Comparison of ENCODE assay signal across 7 cellular contexts in the genomic region with DNA sequence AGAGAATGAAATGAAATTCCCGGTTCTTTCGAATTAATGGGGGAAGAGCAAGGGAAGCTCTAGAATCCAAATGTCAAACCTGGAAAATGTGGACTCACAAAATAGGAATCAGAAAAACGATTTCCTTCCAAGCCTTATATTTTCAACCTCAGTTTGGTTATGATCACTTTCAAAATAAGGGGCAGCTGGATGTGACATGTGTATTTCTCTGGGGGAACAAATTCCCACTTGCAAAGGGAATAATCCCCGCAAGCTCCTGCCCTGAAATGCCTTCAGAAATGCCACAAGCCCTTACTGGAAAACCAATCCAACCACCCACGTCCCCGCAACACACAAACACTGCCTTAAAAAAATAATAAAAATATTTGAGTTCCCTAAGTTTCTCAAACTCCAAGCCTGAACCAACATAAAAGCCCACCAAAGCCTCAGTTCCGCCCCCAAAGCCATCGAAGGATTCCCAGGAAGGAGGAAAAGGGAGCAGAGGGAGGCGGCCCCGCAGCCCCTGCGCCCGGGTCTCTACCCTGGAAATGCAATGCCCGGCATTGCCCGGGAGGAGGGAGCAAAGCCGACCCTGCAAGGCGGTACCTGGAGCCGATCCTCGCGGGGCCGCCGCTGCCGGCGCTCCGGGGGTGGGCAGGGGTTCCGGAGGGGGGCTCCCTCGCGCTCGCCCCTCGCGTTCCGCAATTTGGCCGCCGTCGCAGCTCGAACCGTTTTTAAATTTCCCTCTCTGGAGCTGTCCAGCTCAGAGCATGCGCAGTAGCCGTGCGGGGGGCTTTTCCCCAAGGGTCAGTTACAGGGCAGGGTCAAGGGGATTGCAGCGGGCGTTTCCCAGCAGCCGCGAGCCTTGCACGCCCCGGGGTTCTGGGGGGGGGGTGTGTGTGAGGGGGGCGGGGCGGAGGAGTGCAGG. TPM values are rescaled to one million over a fixed set of nuclear protein-coding genes. Genes with fewer than 3 reads are reported as not detected.
A peak's percentile ranks its signal among the peaks of the same experiment; 100 is the strongest.
DNase-seq lines count a peak whose midpoint lies in the region; TF ChIP-seq lines count a peak whose summit lies in the region.

A gene with protein sequence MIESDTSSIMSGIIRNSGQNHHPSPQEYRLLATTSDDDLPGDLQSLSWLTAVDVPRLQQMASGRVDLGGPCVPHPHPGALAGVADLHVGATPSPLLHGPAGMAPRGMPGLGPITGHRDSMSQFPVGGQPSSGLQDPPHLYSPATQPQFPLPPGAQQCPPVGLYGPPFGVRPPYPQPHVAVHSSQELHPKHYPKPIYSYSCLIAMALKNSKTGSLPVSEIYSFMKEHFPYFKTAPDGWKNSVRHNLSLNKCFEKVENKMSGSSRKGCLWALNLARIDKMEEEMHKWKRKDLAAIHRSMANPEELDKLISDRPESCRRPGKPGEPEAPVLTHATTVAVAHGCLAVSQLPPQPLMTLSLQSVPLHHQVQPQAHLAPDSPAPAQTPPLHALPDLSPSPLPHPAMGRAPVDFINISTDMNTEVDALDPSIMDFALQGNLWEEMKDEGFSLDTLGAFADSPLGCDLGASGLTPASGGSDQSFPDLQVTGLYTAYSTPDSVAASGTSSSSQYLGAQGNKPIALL (minus strand): TSS at position 751 of the 907 bp plus-strand sequence. CDS start 963 bp downstream, outside the sequence.

- intact Hi-C loops in OCI-LY7 (cut with micrococcal nuclease; ENCODE audit: unreplicated experiment): no loop called here

- H3K27me3 Mint-ChIP-seq in glutamatergic neuron (ENCODE audit: unreplicated experiment): peaks cover 13% of the 10 kb centered on the region

- DNase-seq in HAP-1 (ENCODE audit: low spot score in 2 of 2) (peak in 1 of 2 experiments; percentile 57), OCI-LY7 (ENCODE audit: low spot score) (peak; percentile 41), glutamatergic neuron (peak; percentile 84), RWPE1 (ENCODE audit: low spot score) (no peak), SW480 (ENCODE audit: low spot score) (no peak), LoVo (ENCODE audit: low spot score) (no peak)

- H3K27ac Mint-ChIP-seq in glutamatergic neuron (ENCODE audit: unreplicated experiment): no peak within 1 kb of the TSS

- no peaks in the 10 kb centered on the region for H3K36me3 Mint-ChIP-seq in glutamatergic neuron (ENCODE audit: unreplicated experiment)

- no peak within 1 kb of the TSS for H3K9ac ChIP-seq in skeletal muscle satellite cell (ENCODE audit: low read depth, low read length)

- H3K9me2 ChIP-seq in OCI-LY7 (ENCODE audit: insufficient read depth, low read length): no peaks in the 10 kb centered on the region

- H3K4me2 ChIP-seq in OCI-LY7 (ENCODE audit: low read length) (peak within 1 kb of the TSS; percentile 88), skeletal muscle satellite cell (ENCODE audit: low read length) (peak within 1 kb of the TSS; percentile 73)

- no peaks in the 10 kb centered on the region for H3K9me3 ChIP-seq in HAP-1
- H3K9me3 ChIP-seq in OCI-LY7 (ENCODE audit: low read length): no peaks in the 10 kb centered on the region
- H3K9me3 ChIP-seq in skeletal muscle satellite cell (replicated peaks; ENCODE audit: low read length): no peaks in the 10 kb centered on the region

- H3K4me1 Mint-ChIP-seq in glutamatergic neuron (ENCODE audit: low read depth, unreplicated experiment): peaks cover 9% of the 10 kb centered on the region

- H3K36me3 ChIP-seq in HAP-1 (replicated peaks) (no peaks in the 10 kb centered on the region), OCI-LY7 (ENCODE audit: insufficient read depth, low read length) (no peaks in the 10 kb centered on the region), skeletal muscle satellite cell (ENCODE audit: insufficient read depth, low read length) (no peaks in the 10 kb centered on the region)

- peak within 1 kb of the TSS; percentile 88 for H2AFZ ChIP-seq in OCI-LY7 (ENCODE audit: low read length)

- peak within 1 kb of the TSS; percentile 96 for H3K4me3 Mint-ChIP-seq in glutamatergic neuron (ENCODE audit: unreplicated experiment)

- peaks cover 3% of the 10 kb centered on the region; the same call in 1 of the 2 replicates for H3K4me1 ChIP-seq in HAP-1
- H3K4me1 ChIP-seq in OCI-LY7 (ENCODE audit: insufficient read depth, low read length, poor library complexity, severe bottlenecking): peaks cover 41% of the 10 kb centered on the region
- H3K4me1 ChIP-seq in skeletal muscle satellite cell (ENCODE audit: control insufficient read depth, insufficient read depth, low read length): no peaks in the 10 kb centered on the region

- CTCF ChIA-PET in OCI-LY7 (lab: Charles Lee; ENCODE audit: unreplicated experiment): no interaction called here
- CTCF ChIA-PET in RWPE1 (lab: Yijun Ruan, JAX): no interaction called here

- H3K27ac ChIP-seq in OCI-LY7 (ENCODE audit: low read depth, low read length, poor library complexity, severe bottlenecking) (peak within 1 kb of the TSS; percentile 65), RWPE1 (no peak within 1 kb of the TSS)

- in situ Hi-C loops in HAP-1 (cut with MboI; ENCODE audit: low sequenced_read_pairs): no loop called here

- POLR2A ChIA-PET in OCI-LY7 (lab: Charles Lee) (no interaction called here), RWPE1 (lab: Yijun Ruan, JAX; ENCODE audit: low non-redundant PET) (interaction anchor here (0.6 kb wide), 1 partner anchor 1645 kb away, joined by 8 read pairs; no protein-coding TSS in a partner anchor)

- H3K9me3 Mint-ChIP-seq in glutamatergic neuron (ENCODE audit: unreplicated experiment): peaks cover 9% of the 10 kb centered on the region

- H3K27me3 ChIP-seq in HAP-1 (ENCODE audit: low read depth) (0 out of 2 replicates have a peak, but pooled peaks cover 3% of the 10 kb centered on the region), skeletal muscle satellite cell (ENCODE audit: control insufficient read depth, insufficient read depth, low read length) (peaks cover 87% of the 10 kb centered on the region)

- H3K4me3 ChIP-seq in HAP-1 (peak within 1 kb of the TSS; percentile 32), OCI-LY7 (ENCODE audit: low read depth, low read length, poor library complexity, severe bottlenecking) (peak within 1 kb of the TSS; percentile 75), skeletal muscle satellite cell (ENCODE audit: low read length) (peak within 1 kb of the TSS; percentile 54)

- no peaks in the 10 kb centered on the region for H4K20me1 ChIP-seq in OCI-LY7 (ENCODE audit: insufficient read depth, low read length)

- no TSS peak for BruUV-seq in OCI-LY7 (replicated peaks; lab: Mats Ljungman, UMichigan)

- peaks cover 8% of the 10 kb centered on the region; the same call in 1 of the 2 replicates for H3K79me2 ChIP-seq in OCI-LY7 (ENCODE audit: insufficient read depth, low read depth, low read length)

- TF ChIP-seq CTCF in OCI-LY7 (conservative IDR thresholded peaks at IDR 0.05; ENCODE audit: low read length) (peak; percentile 23; the same call in 1 of the 2 replicates), glutamatergic neuron (IDR thresholded peaks at IDR 0.05; ENCODE audit: partially characterized antibody, unreplicated experiment) (no peak), RWPE1 (conservative IDR thresholded peaks at IDR 0.05; ENCODE audit: low read depth) (no peak)

RNA-seq across cellular contexts. Expression of the gene that starts here (rescaled TPM):
- 2.7 and 4.3 TPM in 2 replicates for total RNA-seq in OCI-LY7 (2014; rRNA removed; shearing (Covaris generic))
- total RNA-seq in OCI-LY7 (2022) (4.5 and 5.1 TPM in 2 replicates), glutamatergic neuron (ENCODE audit: unreplicated experiment) (0.61 TPM)
- not detected in 2 replicates for total RNA-seq in skeletal muscle satellite cell (2012; rRNA removed)

Comparison
In these comparisons a context has a peak if more than half of its experiments do, and no peak if none do; other contexts are left out.
1. Peak in DNase-seq in glutamatergic neuron; RNA of the gene not detected or under 1 TPM.